ENCODE assay signal across 8 cellular contexts in genomic region chr22:16891892-16892291, GRCh38.
DNase-seq lines count a peak whose midpoint lies in the region; ATAC-seq, FAIRE-seq and TF ChIP-seq lines count a peak whose summit lies in the region.
"Not testable (repeated sequence)": the region's sequence is repeated elsewhere in the genome, so short reads cannot be mapped to it uniquely, and the experiment has no call there.

No MANE protein-coding gene starts in this region.

- peak; percentile 61 for FAIRE-seq in colon (lab: Jason Lieb, UNC)

- POLR2A ChIA-PET in CD4-positive, alpha-beta T cell (lab: Charles Lee), result not testable (repeated sequence)

- not testable (repeated sequence) for H3K36me3 Mint-ChIP-seq in CD4-positive, alpha-beta T cell (ENCODE audit: low read depth); glutamatergic neuron (ENCODE audit: unreplicated experiment); naive B cell; type B pancreatic cell

- DNase-seq in CD4-positive, alpha-beta T cell; glutamatergic neuron; psoas muscle; type B pancreatic cell (ENCODE audit: extremely low spot score, unreplicated experiment): not testable (repeated sequence)
- DNase-seq in naive B cell, result peak; percentile 7

- CTCF ChIA-PET in CD4-positive, alpha-beta T cell (lab: Charles Lee), result not testable (repeated sequence)

- not testable (repeated sequence) for H3K9me3 Mint-ChIP-seq in CD4-positive, alpha-beta T cell; glutamatergic neuron (ENCODE audit: unreplicated experiment); naive B cell; type B pancreatic cell

- not testable (repeated sequence) for H3K27ac Mint-ChIP-seq in CD4-positive, alpha-beta T cell; glutamatergic neuron (ENCODE audit: unreplicated experiment); naive B cell; type B pancreatic cell

- not testable (repeated sequence) for H3K36me3 ChIP-seq in psoas muscle (ENCODE audit: insufficient read depth in 1 of 2, low read depth in 1 of 2)

- not testable (repeated sequence) for H3K4me1 Mint-ChIP-seq in CD4-positive, alpha-beta T cell (ENCODE audit: low read depth); glutamatergic neuron (ENCODE audit: low read depth, unreplicated experiment); naive B cell; type B pancreatic cell (ENCODE audit: unreplicated experiment)

- intact Hi-C loops in CD4-positive, alpha-beta T cell (cut with DNase I, micrococcal nuclease); psoas muscle (cut with DNase I): not testable (repeated sequence)

- ATAC-seq in CD4-positive, alpha-beta T cell (ENCODE audit: poor library complexity); naive B cell (ENCODE audit: low read depth in 2 of 2); psoas muscle: not testable (repeated sequence)

- H3K27me3 ChIP-seq in CD4-positive, alpha-beta T cell (ENCODE audit: control insufficient read depth, insufficient read depth, low read length); psoas muscle (ENCODE audit: insufficient read depth in 3 of 3, low read length in 2 of 3): not testable (repeated sequence)

- H3K9me3 ChIP-seq in CD4-positive, alpha-beta T cell (ENCODE audit: control insufficient read depth, low read length); psoas muscle: not testable (repeated sequence)

- not testable (repeated sequence) for H3K27ac ChIP-seq in CD4-positive, alpha-beta T cell (ENCODE audit: low read depth, low read length); VCaP; psoas muscle

- peak; percentile 53 for TF ChIP-seq CTCF in CD4-positive, alpha-beta T cell (IDR thresholded peaks at IDR 0.05)
- TF ChIP-seq CTCF in LNCAP (IDR thresholded peaks at IDR 0.05), result peak; percentile 27; the same call in 1 of the 2 replicates
- TF ChIP-seq CTCF in VCaP (conservative IDR thresholded peaks at IDR 0.05), result peak; percentile 61
- peak; percentile 61 for TF ChIP-seq CTCF in glutamatergic neuron (IDR thresholded peaks at IDR 0.05; ENCODE audit: partially characterized antibody, unreplicated experiment)
- peak; percentile 55 for TF ChIP-seq CTCF in psoas muscle (IDR thresholded peaks at IDR 0.05)
- peak; percentile 72 for TF ChIP-seq CTCF in type B pancreatic cell (conservative IDR thresholded peaks at IDR 0.05)

- H3K4me1 ChIP-seq in psoas muscle, result not testable (repeated sequence)

- not testable (repeated sequence) for H3K27me3 Mint-ChIP-seq in CD4-positive, alpha-beta T cell; glutamatergic neuron (ENCODE audit: unreplicated experiment); naive B cell; type B pancreatic cell

- not testable (repeated sequence) for H3K4me3 ChIP-seq in psoas muscle

- WGBS in psoas muscle, 3 donors, result 0 to 2% (median 2%) methylated on average over 3 of the region's 4 CpGs

- H3K4me3 Mint-ChIP-seq in CD4-positive, alpha-beta T cell; glutamatergic neuron (ENCODE audit: unreplicated experiment); naive B cell; type B pancreatic cell: not testable (repeated sequence)
